ENCODE assay signal across 21 cellular contexts in genomic region chr5:74927336-74927735, GRCh38.
"Had no signal": no experiment of that assay in that cellular context is flagged by ENCODE, and none has a peak within 500 bp of the region (broad histone marks: within the 10 kb centered on the region; RNA-seq: fewer than 3 reads in every experiment).

No MANE protein-coding gene starts in this region.

- H3K9me3 ChIP-seq: colonic mucosa, heart right ventricle, ovary, spleen, tibial artery, upper lobe of left lung, vagina had no signal

- H3K27ac ChIP-seq: colonic mucosa, foreskin keratinocyte, heart right ventricle, ovary, spleen, tibial artery, upper lobe of left lung, vagina had no signal

- H3K4me1 ChIP-seq: colonic mucosa, foreskin keratinocyte, heart right ventricle, spleen, tibial artery, upper lobe of left lung, vagina had no signal

- H3K4me3 ChIP-seq: colonic mucosa, heart right ventricle, lung, ovary, spleen, tibial artery, upper lobe of left lung, vagina had no signal

- H3K27me3 ChIP-seq: colonic mucosa, foreskin keratinocyte, ovary, spleen, tibial artery, upper lobe of left lung, vagina had no signal

- ATAC-seq: foreskin keratinocyte; heart right ventricle; left cardiac atrium; left ventricle myocardium superior; sciatic nerve; stimulated activated memory B cell treated with anti-CD40 and anti-IgM and Interleukin-4, amounts not matched to agents 10 μg/mL and 1 μg/mL and 100 μg/mL, for 72 hours had no signal

- H3K36me3 ChIP-seq: colonic mucosa, heart right ventricle, ovary, spleen, tibial artery, upper lobe of left lung, vagina had no signal

- DNase-seq: colonic mucosa; dermis blood vessel endothelial cell; foreskin keratinocyte; heart right ventricle; hypothalamus; islet precursor cell; left cardiac atrium; left ventricle myocardium superior; mesenchymal stem cell; naive B cell; ovary; spleen; stimulated activated CD4-positive, alpha-beta T cell treated with anti-CD3 and anti-CD28 coated beads, Interleukin-15, amount 100 ng/mL, for 24 hours; stimulated activated CD4-positive, alpha-beta T cell treated with anti-CD3 and anti-CD28 coated beads, Interleukin-1b, Interleukin-23, amount 100 ng/mL, for 48 hours; stimulated activated CD4-positive, alpha-beta T cell treated with anti-CD3 and anti-CD28 coated beads, Interleukin-4, amount 100 ng/mL, for 24 hours; tibial artery; upper lobe of left lung had no signal
